9 cellular contexts compared by ENCODE assay signal in the genomic region with DNA sequence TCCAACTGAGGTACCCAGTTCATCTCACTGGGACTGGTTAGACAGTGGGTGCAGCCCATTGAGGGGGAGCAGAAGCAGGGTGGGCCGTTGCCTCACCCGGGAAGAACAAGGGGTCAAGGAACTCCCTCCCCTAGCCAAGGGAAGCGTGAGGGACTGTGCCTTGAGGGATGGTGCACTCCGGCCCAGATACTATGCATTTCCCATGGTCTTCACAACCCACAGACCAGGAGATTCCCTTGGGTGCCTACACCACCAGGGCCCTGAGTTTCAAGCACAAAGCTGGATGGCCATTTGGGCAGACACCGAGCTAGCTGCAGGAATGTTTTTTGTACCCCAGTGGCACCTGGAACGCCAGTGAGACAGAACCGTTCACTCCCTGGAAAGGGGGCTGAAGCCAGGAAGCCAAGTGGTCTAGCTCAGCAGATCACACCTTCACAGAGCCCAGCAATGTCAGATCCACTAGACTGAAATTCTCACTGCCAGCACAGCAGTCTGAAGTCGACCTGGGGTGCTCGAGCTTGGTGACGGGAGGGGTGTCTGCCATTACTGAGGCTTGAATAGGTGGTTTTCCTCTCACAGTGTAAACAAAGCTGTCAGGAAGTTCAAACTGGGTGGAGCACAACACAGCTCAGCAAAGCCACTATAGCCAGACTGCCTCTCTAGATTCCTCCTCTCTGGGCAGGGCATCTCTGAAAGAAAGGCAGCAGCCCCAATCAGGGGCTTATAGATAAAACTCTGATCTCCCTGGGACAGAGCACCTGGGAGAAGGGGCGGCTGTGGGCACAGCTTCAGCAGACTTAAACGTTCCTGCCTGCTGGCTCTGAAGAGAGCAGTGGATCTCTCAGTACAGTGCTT. TPM values are rescaled to one million over a fixed set of nuclear protein-coding genes. Genes with fewer than 3 reads are reported as not detected.
DNase-seq lines count a peak whose midpoint lies in the region; ATAC-seq and TF ChIP-seq lines count a peak whose summit lies in the region.
"Not testable (repeated sequence)": the region's sequence is repeated elsewhere in the genome, so short reads cannot be mapped to it uniquely, and the experiment has no call there.
"Had no signal": no experiment of that assay in that cellular context is flagged by ENCODE, and none has a peak within 500 bp of the region (broad histone marks: within the 10 kb centered on the region; RNA-seq: fewer than 3 reads in every experiment).

No MANE protein-coding gene starts in this region.

- peak; percentile 7 for DNase-seq in COLO668 (lab: John Stamatoyannopoulos, UW; ENCODE audit: unreplicated experiment)
- DNase-seq in NCI-H748 treated with DMSO at 0.1 percent for 48 hours (lab: John Stamatoyannopoulos, UW) = peak; percentile 70
- DNase-seq in WTC11 (ENCODE audit: low spot score); nephron progenitor cell: not testable (repeated sequence)
- peak; percentile 30 for DNase-seq in activated naive CD8-positive, alpha-beta T cell treated with anti-CD3 and anti-CD28 coated beads, Interleukin-2, amount 10 ng/mL, durations not matched to agents 7 days and 5 days
- DNase-seq in immature natural killer cell = peak; percentile 39 to 41 (median 41)

- H3K9me3 Mint-ChIP-seq in IgD-negative memory B cell (peaks cover 14 to 36% (median 24%) of the 10 kb centered on the region in 3 donors), immature natural killer cell (peaks cover 28 to 46% (median 44%) of the 10 kb centered on the region in 6 donors), nephron progenitor cell (peaks cover 32% of the 10 kb centered on the region)
- not testable (repeated sequence) for H3K9me3 Mint-ChIP-seq in WTC11; activated naive CD8-positive, alpha-beta T cell treated with anti-CD3 and anti-CD28 coated beads, Interleukin-2, amount 10 ng/mL, durations not matched to agents 7 days and 5 days

- H3K36me3 Mint-ChIP-seq in IgD-negative memory B cell; WTC11; activated naive CD8-positive, alpha-beta T cell treated with anti-CD3 and anti-CD28 coated beads, Interleukin-2, amount 10 ng/mL, durations not matched to agents 7 days and 5 days; nephron progenitor cell (ENCODE audit: low read depth): not testable (repeated sequence)
- peaks cover 11 to 31% (median 26%) of the 10 kb centered on the region in 3 donors for H3K36me3 Mint-ChIP-seq in immature natural killer cell

- ATAC-seq in WTC11 = not testable (repeated sequence)
- ATAC-seq in activated naive CD8-positive, alpha-beta T cell treated with anti-CD3 and anti-CD28 coated beads, Interleukin-2, amount 10 ng/mL, durations not matched to agents 7 days and 5 days (ENCODE audit: low read depth) = peak; percentile 54

- H3K27ac Mint-ChIP-seq in IgD-negative memory B cell = peak overlapping the region in 2 of 3 donors; percentile 80 to 83
- H3K27ac Mint-ChIP-seq in WTC11 = not testable (repeated sequence)
- H3K27ac Mint-ChIP-seq in activated naive CD8-positive, alpha-beta T cell treated with anti-CD3 and anti-CD28 coated beads, Interleukin-2, amount 10 ng/mL, durations not matched to agents 7 days and 5 days = peak overlapping the region; percentile 79
- H3K27ac Mint-ChIP-seq in immature natural killer cell = peak overlapping the region; percentile 64 to 96 (median 92)
- H3K27ac Mint-ChIP-seq in nephron progenitor cell = peak overlapping the region; percentile 75

- not testable (repeated sequence) for TF ChIP-seq CTCF in WTC11 (IDR thresholded peaks at IDR 0.05); nephron progenitor cell (IDR thresholded peaks at IDR 0.05)

- H3K4me1 Mint-ChIP-seq in IgD-negative memory B cell (peaks cover 12 to 30% (median 15%) of the 10 kb centered on the region in 3 donors), WTC11 (peaks cover 17% of the 10 kb centered on the region), immature natural killer cell (peaks cover 54 to 63% of the 10 kb centered on the region in 2 donors), nephron progenitor cell (peaks cover 41% of the 10 kb centered on the region)
- H3K4me1 Mint-ChIP-seq in activated naive CD8-positive, alpha-beta T cell treated with anti-CD3 and anti-CD28 coated beads, Interleukin-2, amount 10 ng/mL, durations not matched to agents 7 days and 5 days = peaks cover 11% of the 10 kb centered on the region

- not testable (repeated sequence) for H3K27me3 Mint-ChIP-seq in IgD-negative memory B cell; WTC11 (ENCODE audit: low read depth); activated naive CD8-positive, alpha-beta T cell treated with anti-CD3 and anti-CD28 coated beads, Interleukin-2, amount 10 ng/mL, durations not matched to agents 7 days and 5 days; immature natural killer cell (ENCODE audit: low read depth in 3 of 3); nephron progenitor cell (ENCODE audit: low read depth, poor library complexity)

- CTCF ChIA-PET in WTC11 (lab: Charles Lee) = interaction anchor here (1.1 to 2.0 kb wide), 5 partner anchors 13 to 299 kb away, joined by 3 to 10 read pairs (median 5); no protein-coding TSS in a partner anchor

- POLR2A ChIA-PET in WTC11 (lab: Charles Lee); activated naive CD8-positive, alpha-beta T cell treated with anti-CD3 and anti-CD28 coated beads, Interleukin-2, amount 10 ng/mL, durations not matched to agents 7 days and 5 days (lab: Charles Lee): not testable (repeated sequence)

- H3K4me3 Mint-ChIP-seq in IgD-negative memory B cell = peak overlapping the region in 3 of 4 donors; percentile 50 to 91 (median 91)
- not testable (repeated sequence) for H3K4me3 Mint-ChIP-seq in WTC11, nephron progenitor cell
- peak overlapping the region; percentile 38 for H3K4me3 Mint-ChIP-seq in activated naive CD8-positive, alpha-beta T cell treated with anti-CD3 and anti-CD28 coated beads, Interleukin-2, amount 10 ng/mL, durations not matched to agents 7 days and 5 days
- peak overlapping the region; percentile 66 to 86 (median 72) for H3K4me3 Mint-ChIP-seq in immature natural killer cell

TF ChIP-seq in WTC11, 78 proteins besides CTCF, POLR2A, EP300 and RAD21:
- peak; percentile 35; the same call in 1 of the 2 replicates for TF ChIP-seq GABPB1 (CRISPR knock-in tag; IDR thresholded peaks at IDR 0.05)

RNA-seq across cellular contexts. Expression of a gene that starts 9.9 kb away (rescaled TPM):
- polyA plus RNA-seq in IgD-negative memory B cell = not detected
- total RNA-seq in WTC11 (2021) = not detected in 3 replicates
- under 1 TPM; 0.08 to 0.09 TPM for total RNA-seq in activated naive CD8-positive, alpha-beta T cell treated with anti-CD3 and anti-CD28 coated beads, Interleukin-2, amount 10 ng/mL, durations not matched to agents 7 days and 5 days
- polyA plus RNA-seq in immature natural killer cell = under 1 TPM in 1 of 3 donors, not detected in 2; 0.47 TPM
- total RNA-seq: H4, LHCN-M2 had no signal
